ENCODE assay signal across 28 cellular contexts in the genomic region with DNA sequence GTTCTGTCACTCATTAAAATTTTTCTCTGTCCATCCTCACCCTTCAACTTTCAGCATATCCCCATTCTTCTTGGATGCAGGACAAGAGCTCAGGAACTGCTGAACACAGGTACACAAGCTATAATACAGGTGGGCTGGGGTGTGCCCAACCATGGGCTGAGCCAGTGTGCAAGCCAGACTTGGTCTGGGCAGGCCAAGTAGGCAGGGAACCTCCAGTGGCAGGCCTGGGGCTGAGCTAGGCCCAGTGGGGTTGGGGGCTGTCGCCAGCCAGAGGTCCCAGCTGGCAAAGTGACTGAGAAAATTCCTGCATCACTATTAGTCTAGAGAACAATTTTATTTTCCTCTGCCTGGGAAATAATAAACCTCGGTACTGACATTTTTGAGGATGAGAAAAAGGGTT.
"Had no signal": no experiment of that assay in that cellular context is flagged by ENCODE, and none has a peak within 500 bp of the region (broad histone marks: within the 10 kb centered on the region; RNA-seq: fewer than 3 reads in every experiment).

No MANE protein-coding gene starts in this region.

- H3K36me3 Mint-ChIP-seq: stimulated activated effector memory CD8-positive, alpha-beta T cell treated with anti-CD3 and anti-CD28 coated beads, Interleukin-12 subunit alpha, Interleukin-12 subunit beta, amount 100 ng/mL, for 72 hours; stimulated activated memory B cell treated with anti-CD40 and anti-IgM and Interleukin-4, amounts not matched to agents 10 μg/mL and 1 μg/mL and 100 μg/mL, for 72 hours; stimulated activated naive B cell treated with anti-CD40 and anti-IgM and Interleukin-4, amounts not matched to agents 10 μg/mL and 1 μg/mL and 100 μg/mL, for 72 hours; type B pancreatic cell had no signal

- H3K4me1 ChIP-seq: stomach, suprapubic skin, testis, thyroid gland, tibial artery, tibial nerve, transverse colon, upper lobe of left lung, upper lobe of right lung, uterus, vagina had no signal

- H3K27ac Mint-ChIP-seq: stimulated activated effector memory CD8-positive, alpha-beta T cell treated with anti-CD3 and anti-CD28 coated beads, Interleukin-12 subunit alpha, Interleukin-12 subunit beta, amount 100 ng/mL, for 72 hours; stimulated activated memory B cell treated with anti-CD40 and anti-IgM and Interleukin-4, amounts not matched to agents 10 μg/mL and 1 μg/mL and 100 μg/mL, for 72 hours; stimulated activated naive B cell treated with anti-CD40 and anti-IgM and Interleukin-4, amounts not matched to agents 10 μg/mL and 1 μg/mL and 100 μg/mL, for 72 hours; stimulated activated naive CD8-positive, alpha-beta T cell treated with anti-CD3 and anti-CD28 coated beads, Interleukin-15, Interleukin-2, amounts not matched to agents 100 ng/mL and 50 ng/mL, for 24 hours; type B pancreatic cell had no signal

- H3K27ac ChIP-seq: stomach, suprapubic skin, testis, thoracic aorta, thyroid gland, tibial artery, tibial nerve, transverse colon, upper lobe of left lung, upper lobe of right lung, uterus, vagina had no signal

- H3K4me1 Mint-ChIP-seq: stimulated activated effector memory CD8-positive, alpha-beta T cell treated with anti-CD3 and anti-CD28 coated beads, Interleukin-12 subunit alpha, Interleukin-12 subunit beta, amount 100 ng/mL, for 72 hours; stimulated activated memory B cell treated with anti-CD40 and anti-IgM and Interleukin-4, amounts not matched to agents 10 μg/mL and 1 μg/mL and 100 μg/mL, for 72 hours; stimulated activated naive B cell treated with anti-CD40 and anti-IgM and Interleukin-4, amounts not matched to agents 10 μg/mL and 1 μg/mL and 100 μg/mL, for 72 hours; stimulated activated naive CD8-positive, alpha-beta T cell treated with anti-CD3 and anti-CD28 coated beads, Interleukin-15, amount 100 ng/mL, for 72 hours had no signal

- H3K4me3 ChIP-seq: stomach, suprapubic skin, testis, thoracic aorta, thyroid gland, tibial artery, tibial nerve, transverse colon, upper lobe of left lung, upper lobe of right lung, uterus, vagina had no signal

- H3K9me3 ChIP-seq: testis, thyroid gland, uterus, vagina had no signal

- H3K4me3 Mint-ChIP-seq: stimulated activated effector memory CD8-positive, alpha-beta T cell treated with anti-CD3 and anti-CD28 coated beads, Interleukin-12 subunit alpha, Interleukin-12 subunit beta, amount 100 ng/mL, for 72 hours; stimulated activated memory B cell treated with anti-CD40 and anti-IgM and Interleukin-4, amounts not matched to agents 10 μg/mL and 1 μg/mL and 100 μg/mL, for 72 hours; stimulated activated naive B cell treated with anti-CD40 and anti-IgM and Interleukin-4, amounts not matched to agents 10 μg/mL and 1 μg/mL and 100 μg/mL, for 72 hours; stimulated activated naive CD8-positive, alpha-beta T cell treated with anti-CD3 and anti-CD28 coated beads, Interleukin-15, amount 100 ng/mL, for 72 hours; stimulated activated naive CD8-positive, alpha-beta T cell treated with anti-CD3 and anti-CD28 coated beads, Interleukin-15, Interleukin-2, amounts not matched to agents 100 ng/mL and 50 ng/mL, for 24 hours; type B pancreatic cell had no signal

- H3K27me3 Mint-ChIP-seq: stimulated activated memory B cell treated with anti-CD40 and anti-IgM and Interleukin-4, amounts not matched to agents 10 μg/mL and 1 μg/mL and 100 μg/mL, for 72 hours; stimulated activated naive B cell treated with anti-CD40 and anti-IgM and Interleukin-4, amounts not matched to agents 10 μg/mL and 1 μg/mL and 100 μg/mL, for 72 hours; stimulated activated naive CD8-positive, alpha-beta T cell treated with anti-CD3 and anti-CD28 coated beads, Interleukin-15, amount 100 ng/mL, for 72 hours; stimulated activated naive CD8-positive, alpha-beta T cell treated with anti-CD3 and anti-CD28 coated beads, Interleukin-15, Interleukin-2, amounts not matched to agents 100 ng/mL and 50 ng/mL, for 24 hours; type B pancreatic cell had no signal

- FAIRE-seq: urothelium cell line had no signal

- H3K36me3 ChIP-seq: stomach, suprapubic skin, thoracic aorta, thyroid gland, tibial artery, tibial nerve, transverse colon, upper lobe of left lung, upper lobe of right lung, uterus, vagina had no signal

- DNase-seq: stimulated activated CD4-positive, alpha-beta T cell treated with anti-CD3 and anti-CD28 coated beads, Interleukin-2, amount 100 ng/mL, for 48 hours; stimulated activated CD4-positive, alpha-beta T cell treated with anti-CD3 and anti-CD28 coated beads, Interleukin-4, amount 100 ng/mL, for 1 hour; stimulated activated CD4-positive, alpha-beta T cell treated with anti-CD3 and anti-CD28 coated beads, Interleukin-4, amount 100 ng/mL, for 24 hours; stimulated activated CD4-positive, alpha-beta T cell treated with anti-CD3 and anti-CD28 coated beads, Interleukin-4, amount 100 ng/mL, for 4 hours; stimulated activated naive B cell treated with anti-CD40 and anti-IgM and Interleukin-4, amounts not matched to agents 10 μg/mL and 1 μg/mL and 100 μg/mL, for 72 hours; stimulated activated naive CD4-positive, alpha-beta T cell; stimulated activated naive CD4-positive, alpha-beta T cell treated with Interleukin-2 at 50 U/mL for 16 hours; stimulated activated naive CD8-positive, alpha-beta T cell treated with anti-CD3 and anti-CD28 coated beads, Interleukin-15, amount 100 ng/mL, for 72 hours; stimulated activated naive CD8-positive, alpha-beta T cell treated with anti-CD3 and anti-CD28 coated beads, Interleukin-15, Interleukin-2, amounts not matched to agents 100 U/mL and 50 U/mL, for 24 hours; stomach; substantia nigra; testis; thyroid gland; tibial artery; transverse colon; trophoblast cell; upper lobe of right lung; uterus had no signal
